9 cellular contexts compared by ENCODE assay signal in genomic region chr2:71455741-71456569, GRCh38. TPM values are rescaled to one million over a fixed set of nuclear protein-coding genes. Genes with fewer than 3 reads are reported as not detected.
DNase-seq lines count a peak whose midpoint lies in the region; ATAC-seq and TF ChIP-seq lines count a peak whose summit lies in the region.
"Had no signal": no experiment of that assay in that cellular context is flagged by ENCODE, and none has a peak within 500 bp of the region (broad histone marks: within the 10 kb centered on the region; RNA-seq: fewer than 3 reads in every experiment).

No MANE protein-coding gene starts in this region.

- DNase-seq in astrocyte of the spinal cord (ENCODE audit: low read depth, low spot score) (peak; percentile 19), islet precursor cell (peak; percentile 91), SW 1271 (lab: John Stamatoyannopoulos, UW) (no peak), NCI-H2029 treated with DMSO at 0.1 percent for 48 hours (lab: John Stamatoyannopoulos, UW) (no peak)
- DNase-seq: NCI-H526 treated with DMSO at 0.1 percent for 48 hours, uterus had no signal

- H3K9ac ChIP-seq in HUES48 (ENCODE audit: low read depth, low read length) (peak overlapping the region; percentile 37; the same call in 1 of the 2 replicates), skeletal muscle satellite cell (ENCODE audit: low read depth, low read length) (no peak overlapping the region)

- H3K36me3 ChIP-seq in HUES48 (ENCODE audit: control insufficient read depth, insufficient read depth, low read length) (no peaks in the 10 kb centered on the region), skeletal muscle satellite cell (ENCODE audit: insufficient read depth, low read length) (no peaks in the 10 kb centered on the region)
- H3K36me3 ChIP-seq: uterus had no signal

- H3K27ac ChIP-seq in HUES48 (ENCODE audit: low read depth, low read length): peak overlapping the region; percentile 82
- H3K27ac ChIP-seq: uterus had no signal

- H3K9me3 ChIP-seq in HUES48 (ENCODE audit: control insufficient read depth, insufficient read depth, low read length) (no peaks in the 10 kb centered on the region), skeletal muscle satellite cell (replicated peaks; ENCODE audit: low read length) (no peaks in the 10 kb centered on the region)
- H3K9me3 ChIP-seq: uterus had no signal

- ATAC-seq in HG03025 (IDR thresholded peaks at IDR 0.05; ENCODE audit: low FRiP score, unreplicated experiment): no peak

- TF ChIP-seq CTCF in astrocyte of the spinal cord (IDR thresholded peaks at IDR 0.05; ENCODE audit: low read depth, low read length): no peak

- H3K4me3 ChIP-seq in HUES48 (ENCODE audit: low read depth, low read length): peak overlapping the region; percentile 29
- no peak overlapping the region for H3K4me3 ChIP-seq in astrocyte of the spinal cord (ENCODE audit: low read depth, low read length)
- H3K4me3 ChIP-seq in skeletal muscle satellite cell (ENCODE audit: low read length): no peak overlapping the region
- H3K4me3 ChIP-seq: uterus had no signal

- in situ Hi-C loops in astrocyte of the spinal cord (cut with HindIII; ENCODE audit: low sequenced_read_pairs): no loop called here

- peaks cover 56% of the 10 kb centered on the region for H3K27me3 ChIP-seq in HUES48 (ENCODE audit: control insufficient read depth, insufficient read depth, low read length)
- H3K27me3 ChIP-seq in skeletal muscle satellite cell (ENCODE audit: control insufficient read depth, insufficient read depth, low read length): peaks cover 6% of the 10 kb centered on the region

- peak overlapping the region; percentile 29 for H3K4me2 ChIP-seq in skeletal muscle satellite cell (ENCODE audit: low read length)

- H3K4me1 ChIP-seq in HUES48 (ENCODE audit: control insufficient read depth, insufficient read depth, low read length) (peaks cover 38% of the 10 kb centered on the region), skeletal muscle satellite cell (ENCODE audit: control insufficient read depth, insufficient read depth, low read length) (peaks cover 54% of the 10 kb centered on the region)
- H3K4me1 ChIP-seq: uterus had no signal

RNA-seq across cellular contexts. Expression of gene DYSF, which starts 2.6 kb away (rescaled TPM):
- total RNA-seq in skeletal muscle satellite cell (2012; rRNA removed): 1.5 and 5.7 TPM in 2 replicates

Comparison
In these comparisons a context has a peak if more than half of its experiments do, and no peak if none do; other contexts are left out.
1. DNase-seq: peak in astrocyte of the spinal cord (single experiment) and islet precursor cell (single experiment); none in SW 1271 (0 of 2) and NCI-H2029 treated with DMSO at 0.1 percent for 48 hours (single experiment).